8 cellular contexts compared by ENCODE assay signal in genomic region chr3:25033407-25034029, GRCh38.
A peak's percentile ranks its signal among the peaks of the same experiment; 100 is the strongest.
DNase-seq lines count a peak whose midpoint lies in the region; ATAC-seq and TF ChIP-seq lines count a peak whose summit lies in the region.

No MANE protein-coding gene starts in this region.

- H3K36me3 Mint-ChIP-seq in activated CD4-positive, alpha-beta memory T cell treated with anti-CD3 and anti-CD28 coated beads for 36 hours, result no peaks in the 10 kb centered on the region
- no peaks in the 10 kb centered on the region for H3K36me3 Mint-ChIP-seq in activated CD4-positive, alpha-beta memory T cell treated with anti-CD3 and anti-CD28 coated beads, Interleukin-2, amount 10 ng/mL, durations not matched to agents 7 days and 5 days (ENCODE audit: low read depth)
- H3K36me3 Mint-ChIP-seq in progenitor cell of endocrine pancreas (ENCODE audit: insufficient read depth), result no peaks in the 10 kb centered on the region

- no peaks in the 10 kb centered on the region for H3K27me3 Mint-ChIP-seq in activated CD4-positive, alpha-beta memory T cell treated with anti-CD3 and anti-CD28 coated beads for 36 hours
- H3K27me3 Mint-ChIP-seq in activated CD4-positive, alpha-beta memory T cell treated with anti-CD3 and anti-CD28 coated beads, Interleukin-2, amount 10 ng/mL, durations not matched to agents 7 days and 5 days, result no peaks in the 10 kb centered on the region
- peaks cover 9% of the 10 kb centered on the region for H3K27me3 Mint-ChIP-seq in progenitor cell of endocrine pancreas

- CTCF ChIA-PET in activated CD4-positive, alpha-beta memory T cell treated with anti-CD3 and anti-CD28 coated beads for 36 hours (lab: Charles Lee), result interaction anchor here (0.6 to 1.8 kb wide), 5 partner anchors 8 to 1032 kb away, joined by 4 to 8 read pairs (median 5); no protein-coding TSS in a partner anchor
- CTCF ChIA-PET in activated CD4-positive, alpha-beta memory T cell treated with anti-CD3 and anti-CD28 coated beads, Interleukin-2, amount 10 ng/mL, durations not matched to agents 7 days and 5 days (lab: Charles Lee), result interaction anchor here (0.7 to 1.6 kb wide), 7 partner anchors 9 to 352 kb away, joined by 3 to 7 read pairs (median 3); no protein-coding TSS in a partner anchor

- TF ChIP-seq RAD21 in Ishikawa (IDR thresholded peaks at IDR 0.05; ENCODE audit: low read depth), result peak; percentile 51; the same call in 1 of the 2 replicates

- H3K27ac ChIP-seq in gastroesophageal sphincter (peak overlapping the region in 1 of 4 donors; percentile 5), vagina (no peak overlapping the region)

- H3K27me3 ChIP-seq in gastroesophageal sphincter (no peaks in the 10 kb centered on the region), vagina (no peaks in the 10 kb centered on the region)

- H3K4me1 ChIP-seq in gastroesophageal sphincter (peaks cover 8 to 36% (median 14%) of the 10 kb centered on the region in 3 donors), vagina (peaks cover 31% of the 10 kb centered on the region)

- DNase-seq in activated CD4-positive, alpha-beta memory T cell treated with anti-CD3 and anti-CD28 coated beads for 36 hours, result peak; percentile 16
- no peak for DNase-seq in activated CD4-positive, alpha-beta memory T cell treated with anti-CD3 and anti-CD28 coated beads, Interleukin-2, amount 10 ng/mL, durations not matched to agents 7 days and 5 days
- DNase-seq in SW 1271 (lab: John Stamatoyannopoulos, UW) (peak; percentile 16 to 38), progenitor cell of endocrine pancreas (ENCODE audit: low spot score, unreplicated experiment) (peak; percentile 9), vagina (ENCODE audit: extremely low spot score in 2 of 2) (no peak)

- WGBS in gastroesophageal sphincter (ENCODE audit: low coverage in 1 of 2), 2 donors, result 71 to 78% methylated on average over 6 of the region's 6 CpGs

- H3K4me3 Mint-ChIP-seq in activated CD4-positive, alpha-beta memory T cell treated with anti-CD3 and anti-CD28 coated beads for 36 hours, result no peak overlapping the region
- H3K4me3 Mint-ChIP-seq in activated CD4-positive, alpha-beta memory T cell treated with anti-CD3 and anti-CD28 coated beads, Interleukin-2, amount 10 ng/mL, durations not matched to agents 7 days and 5 days, result no peak overlapping the region
- no peak overlapping the region for H3K4me3 Mint-ChIP-seq in progenitor cell of endocrine pancreas (ENCODE audit: low read depth)

- TF ChIP-seq CTCF in gastroesophageal sphincter (IDR thresholded peaks at IDR 0.05) (peak; percentile 21 to 50 (median 26)), progenitor cell of endocrine pancreas (IDR thresholded peaks at IDR 0.05; ENCODE audit: unreplicated experiment) (peak; percentile 63), vagina (IDR thresholded peaks at IDR 0.05) (peak in 1 of 3 experiments; percentile 19)

- H3K4me1 Mint-ChIP-seq in activated CD4-positive, alpha-beta memory T cell treated with anti-CD3 and anti-CD28 coated beads for 36 hours (ENCODE audit: low read depth), result no peaks in the 10 kb centered on the region
- no peaks in the 10 kb centered on the region for H3K4me1 Mint-ChIP-seq in activated CD4-positive, alpha-beta memory T cell treated with anti-CD3 and anti-CD28 coated beads, Interleukin-2, amount 10 ng/mL, durations not matched to agents 7 days and 5 days
- H3K4me1 Mint-ChIP-seq in progenitor cell of endocrine pancreas (ENCODE audit: low read depth), result peaks cover 8% of the 10 kb centered on the region

- H3K4me3 ChIP-seq in gastroesophageal sphincter, result no peak overlapping the region
- no peak overlapping the region for H3K4me3 ChIP-seq in vagina

- intact Hi-C loops in activated CD4-positive, alpha-beta memory T cell treated with anti-CD3 and anti-CD28 coated beads for 36 hours (cut with micrococcal nuclease), result no loop called here
- intact Hi-C loops in vagina (cut with DNase I), result no loop called here

- TF ChIP-seq EP300 in Ishikawa (IDR thresholded peaks at IDR 0.05; ENCODE audit: borderline replicate concordance) (no peak), gastroesophageal sphincter (IDR thresholded peaks at IDR 0.05) (no peak)

- POLR2A ChIA-PET in activated CD4-positive, alpha-beta memory T cell treated with anti-CD3 and anti-CD28 coated beads for 36 hours (lab: Charles Lee), result interaction anchor here (0.8 kb wide), 1 partner anchor 19 kb away, joined by 3 read pairs; no protein-coding TSS in a partner anchor
- POLR2A ChIA-PET in activated CD4-positive, alpha-beta memory T cell treated with anti-CD3 and anti-CD28 coated beads, Interleukin-2, amount 10 ng/mL, durations not matched to agents 7 days and 5 days (lab: Charles Lee), result no interaction called here

- no peak for TF ChIP-seq POLR2A in gastroesophageal sphincter (IDR thresholded peaks at IDR 0.05)
- no peak for TF ChIP-seq POLR2A in vagina (IDR thresholded peaks at IDR 0.05)

- ATAC-seq in GM21786 (IDR thresholded peaks at IDR 0.05; ENCODE audit: unreplicated experiment) (peak; percentile 80), gastroesophageal sphincter (peak; percentile 20)

- no peaks in the 10 kb centered on the region for H3K36me3 ChIP-seq in gastroesophageal sphincter
- H3K36me3 ChIP-seq in vagina, result no peaks in the 10 kb centered on the region

- H3K9me3 Mint-ChIP-seq in activated CD4-positive, alpha-beta memory T cell treated with anti-CD3 and anti-CD28 coated beads for 36 hours, result no peaks in the 10 kb centered on the region
- H3K9me3 Mint-ChIP-seq in activated CD4-positive, alpha-beta memory T cell treated with anti-CD3 and anti-CD28 coated beads, Interleukin-2, amount 10 ng/mL, durations not matched to agents 7 days and 5 days, result peaks cover 6% of the 10 kb centered on the region
- no peaks in the 10 kb centered on the region for H3K9me3 Mint-ChIP-seq in progenitor cell of endocrine pancreas (ENCODE audit: low read depth)

- H3K9me3 ChIP-seq in gastroesophageal sphincter, result no peaks in the 10 kb centered on the region
- H3K9me3 ChIP-seq in vagina, result no peaks in the 10 kb centered on the region

- no peak overlapping the region for H3K27ac Mint-ChIP-seq in activated CD4-positive, alpha-beta memory T cell treated with anti-CD3 and anti-CD28 coated beads for 36 hours
- no peak overlapping the region for H3K27ac Mint-ChIP-seq in activated CD4-positive, alpha-beta memory T cell treated with anti-CD3 and anti-CD28 coated beads, Interleukin-2, amount 10 ng/mL, durations not matched to agents 7 days and 5 days
- no peak overlapping the region for H3K27ac Mint-ChIP-seq in progenitor cell of endocrine pancreas

TF ChIP-seq in Ishikawa, 13 proteins besides CTCF, POLR2A, EP300 and RAD21:
- no peak for TF ChIP-seq TAF1 (IDR thresholded peaks at IDR 0.05; ENCODE audit: low read depth)
- TF ChIP-seq CEBPB (IDR thresholded peaks at IDR 0.05), result no peak
- no peak for TF ChIP-seq REST (IDR thresholded peaks at IDR 0.05; ENCODE audit: low read depth)
- TF ChIP-seq TCF12 (IDR thresholded peaks at IDR 0.05; ENCODE audit: low read depth), result no peak
- no peak for TF ChIP-seq YY1 (IDR thresholded peaks at IDR 0.05; ENCODE audit: low read depth)
- TF ChIP-seq FOXM1 (IDR thresholded peaks at IDR 0.05; ENCODE audit: borderline replicate concordance, low read depth), result no peak
- no peak for TF ChIP-seq TEAD4 (IDR thresholded peaks at IDR 0.05)
- TF ChIP-seq NFIC (IDR thresholded peaks at IDR 0.05), result no peak
- no peak for TF ChIP-seq CREB1 (IDR thresholded peaks at IDR 0.05; ENCODE audit: low read depth)
- no peak for TF ChIP-seq ZBTB7A (IDR thresholded peaks at IDR 0.05; ENCODE audit: low read depth)
- no peak for TF ChIP-seq EGR1 (IDR thresholded peaks at IDR 0.05)

Comparison
In these comparisons a context has a peak if more than half of its experiments do, and no peak if none do; other contexts are left out.
1. DNase-seq: peak in activated CD4-positive, alpha-beta memory T cell treated with anti-CD3 and anti-CD28 coated beads for 36 hours (single experiment), SW 1271 (2 of 2) and progenitor cell of endocrine pancreas (single experiment); none in activated CD4-positive, alpha-beta memory T cell treated with anti-CD3 and anti-CD28 coated beads, Interleukin-2, amount 10 ng/mL, durations not matched to agents 7 days and 5 days (single experiment) and vagina (0 of 2).